ENCODE assay signal across 17 cellular contexts in genomic region chr9:99303177-99303576, GRCh38.
"Had no signal": no experiment of that assay in that cellular context is flagged by ENCODE, and none has a peak within 500 bp of the region (broad histone marks: within the 10 kb centered on the region; RNA-seq: fewer than 3 reads in every experiment).

No MANE protein-coding gene starts in this region.

- H3K4me3 ChIP-seq: lung, transverse colon had no signal

- H3K27ac ChIP-seq: brain microvascular endothelial cell, epithelial cell of prostate, transverse colon had no signal

- H3K27me3 ChIP-seq: brain microvascular endothelial cell, transverse colon had no signal

- DNase-seq: activated CD4-positive, alpha-beta T cell treated with anti-CD3 and anti-CD28 coated beads, Interleukin-2, amount 50 U/mL, for 4 hours; activated CD4-positive, CD25-positive, alpha-beta regulatory T cell treated with anti-CD3 and anti-CD28 coated beads, Interleukin-2, amount 50 U/mL, for 72 hours; activated CD8-positive, alpha-beta memory T cell treated with anti-CD3 and anti-CD28 coated beads, Interleukin-2, amount 10 ng/mL, durations not matched to agents 7 days and 5 days; activated gamma-delta T cell treated with Interleukin-2 at 50 U/mL for 16 hours; activated naive CD8-positive, alpha-beta T cell treated with anti-CD3 and anti-CD28 coated beads for 36 hours; activated T-cell treated with anti-CD3 and anti-CD28 coated beads, Interleukin-2, amount 50 U/mL, for 4 hours; brain microvascular endothelial cell; effector memory CD4-positive, alpha-beta T cell; left colon; naive B cell; posterior cingulate gyrus; small intestine; substantia nigra; T-helper 17 cell; transverse colon had no signal

- H3K36me3 ChIP-seq: brain microvascular endothelial cell, transverse colon had no signal

- H3K9me3 ChIP-seq: transverse colon had no signal
